Comparison of ENCODE assay signal across 8 cellular contexts in genomic region chr1:183194527-183195145, GRCh38. TPM values are rescaled to one million over a fixed set of nuclear protein-coding genes. Genes with fewer than 3 reads are reported as not detected.
DNase-seq lines count a peak whose midpoint lies in the region; ATAC-seq, FAIRE-seq and TF ChIP-seq lines count a peak whose summit lies in the region.

No MANE protein-coding gene starts in this region.

- H3K4me3 ChIP-seq in HCT116 (replicated peaks in 1 of 2; ENCODE audit: low read depth in 1 of 2, low read length in 2 of 2) (peak overlapping the region in 1 of 2 experiments; percentile 5; a peak in 1 of 4 replicates), KMS-11 (IDR thresholded peaks at IDR 0.05; ENCODE audit: insufficient read depth, low read depth, low read length) (peak overlapping the region; percentile 77), mesendoderm (ENCODE audit: low read length) (no peak overlapping the region)

- H3K27ac ChIP-seq in HCT116 (ENCODE audit: low read depth, low read length) (no peak overlapping the region), KMS-11 (peak overlapping the region; percentile 30; the same call in 1 of the 2 replicates), mesendoderm (ENCODE audit: low read depth, low read length) (no peak overlapping the region)

- H3K79me2 ChIP-seq in HCT116 (ENCODE audit: insufficient read depth, low read length): no peaks in the 10 kb centered on the region
- H3K79me2 ChIP-seq in KMS-11 (ENCODE audit: insufficient read depth, low read depth): no peaks in the 10 kb centered on the region
- H3K79me2 ChIP-seq in mesendoderm (ENCODE audit: control insufficient read depth, insufficient read depth, low read length): no peaks in the 10 kb centered on the region

- H2BK15ac ChIP-seq in mesendoderm (replicated peaks; ENCODE audit: low read depth): no peak overlapping the region

- H3K4me2 ChIP-seq in HCT116 (ENCODE audit: low read length) (peak overlapping the region; percentile 50), KMS-11 (peak overlapping the region; percentile 58), mesendoderm (ENCODE audit: low read length) (no peak overlapping the region)

- no peak overlapping the region for H3K4ac ChIP-seq in mesendoderm (ENCODE audit: low read depth, low read length)

- H3K18ac ChIP-seq in mesendoderm (ENCODE audit: low read length): no peak overlapping the region

- CTCF ChIA-PET in HCT116 (lab: Charles Lee): no interaction called here

- TF ChIP-seq POLR2A in HCT116 (IDR thresholded peaks at IDR 0.05; ENCODE audit: borderline replicate concordance, extremely low read depth, insufficient read depth, insufficient read length): no peak

- no peak overlapping the region for H2BK120ac ChIP-seq in mesendoderm (ENCODE audit: low read depth, low read length)

- H2AFZ ChIP-seq in HCT116 (ENCODE audit: low read depth, low read length, poor library complexity, severe bottlenecking): no peak overlapping the region
- peak overlapping the region; percentile 2; the same call in 1 of the 2 replicates for H2AFZ ChIP-seq in KMS-11 (ENCODE audit: low read depth)

- H3K4me1 Mint-ChIP-seq in nephron progenitor cell: peaks cover 45% of the 10 kb centered on the region

- H3K9me3 ChIP-seq in HCT116 (ENCODE audit: control insufficient read depth in 1 of 2, insufficient read depth in 1 of 2, low read depth in 1 of 2, low read length in 2 of 2): no peaks in the 10 kb centered on the region

- H3K56ac ChIP-seq in mesendoderm (ENCODE audit: low read length): no peak overlapping the region

- H2AK5ac ChIP-seq in mesendoderm (ENCODE audit: low read length): no peak overlapping the region

- H3K9me3 Mint-ChIP-seq in nephron progenitor cell: no peaks in the 10 kb centered on the region

- H4K20me1 ChIP-seq in HCT116 (ENCODE audit: insufficient read depth) (no peaks in the 10 kb centered on the region), KMS-11 (ENCODE audit: insufficient read depth) (no peaks in the 10 kb centered on the region)

- no CpG with 5 or more reads among the region's 1 CpG for WGBS in mesendoderm (ENCODE audit: extremely low coverage, insufficient coverage, low lambda C conversion rate)

- no peak for TF ChIP-seq RAD21 in HCT116 (IDR thresholded peaks at IDR 0.05; ENCODE audit: low read depth)

- FAIRE-seq in HTR-8/SVneo (lab: Jason Lieb, UNC): no peak

- H2BK5ac ChIP-seq in mesendoderm (ENCODE audit: low read length): no peak overlapping the region

- intact Hi-C loops in HCT116 (cut with micrococcal nuclease): no loop called here

- H3K27me3 ChIP-seq in HCT116 (ENCODE audit: insufficient read depth, low read length) (no peaks in the 10 kb centered on the region), KMS-11 (ENCODE audit: insufficient read depth, low read depth) (no peaks in the 10 kb centered on the region), mesendoderm (ENCODE audit: insufficient read depth, low read length, poor library complexity) (no peaks in the 10 kb centered on the region)

- no peaks in the 10 kb centered on the region for H3K79me1 ChIP-seq in mesendoderm (ENCODE audit: low read length)

- H3K27me3 Mint-ChIP-seq in nephron progenitor cell (ENCODE audit: low read depth, poor library complexity): peaks cover 10% of the 10 kb centered on the region

- ATAC-seq in GM18870 (IDR thresholded peaks at IDR 0.05; ENCODE audit: unreplicated experiment) (peak; percentile 93), HCT116 (peak; percentile 52)

- H3K9ac ChIP-seq in HCT116 (ENCODE audit: low read length) (no peak overlapping the region), KMS-11 (no peak overlapping the region), mesendoderm (ENCODE audit: low read length) (no peak overlapping the region)

- RAD21 ChIA-PET in HCT116 (lab: Charles Lee; ENCODE audit: low non-redundant PET in 1 of 2, low total read pairs in 2 of 2, uncharacterized antibody in 2 of 2, unreplicated experiment in 2 of 2): no interaction called here

- no peaks in the 10 kb centered on the region for H3K36me3 Mint-ChIP-seq in nephron progenitor cell (ENCODE audit: low read depth)

- H3K27ac Mint-ChIP-seq in nephron progenitor cell: no peak overlapping the region

- no peak for TF ChIP-seq CTCF in HCT116 (IDR thresholded peaks at IDR 0.05 in 2 of 3, conservative IDR thresholded peaks at IDR 0.05 in 1 of 3; ENCODE audit: borderline replicate concordance in 1 of 3, insufficient read depth in 1 of 3, low read depth in 2 of 3, low read length in 2 of 3)
- no peak for TF ChIP-seq CTCF in KMS-11 (conservative IDR thresholded peaks at IDR 0.05; ENCODE audit: low read depth, low read length)
- TF ChIP-seq CTCF in nephron progenitor cell (IDR thresholded peaks at IDR 0.05): no peak

- no TSS peak for BruUV-seq in HCT116 (replicated peaks; lab: Mats Ljungman, UMichigan)

- POLR2A ChIA-PET in HCT116 (lab: Charles Lee): interaction anchor here (1.2 kb wide), 1 partner anchor 15 kb away, joined by 3 read pairs; no protein-coding TSS in a partner anchor

- H3K23ac ChIP-seq in mesendoderm (ENCODE audit: low read length): no peak overlapping the region

- no peaks in the 10 kb centered on the region for H3K9me2 ChIP-seq in HCT116 (ENCODE audit: insufficient read depth)

- H3K4me1 ChIP-seq in HCT116 (ENCODE audit: control insufficient read depth in 1 of 2, insufficient read depth in 2 of 2, low read length in 2 of 2): peaks cover 8 to 14% of the 10 kb centered on the region in 2 experiments
- peaks cover 28% of the 10 kb centered on the region for H3K4me1 ChIP-seq in KMS-11 (ENCODE audit: low read depth, poor library complexity, severe bottlenecking)
- H3K4me1 ChIP-seq in mesendoderm (ENCODE audit: control insufficient read depth, low read depth, low read length): peaks cover 5% of the 10 kb centered on the region

- H4K5ac ChIP-seq in mesendoderm (ENCODE audit: low read length): no peak overlapping the region

- H4K8ac ChIP-seq in mesendoderm (ENCODE audit: low read depth, low read length): no peak overlapping the region

- H3K36me3 ChIP-seq in HCT116 (ENCODE audit: control insufficient read depth in 1 of 2, insufficient read depth in 2 of 2, low read length in 2 of 2) (no peaks in the 10 kb centered on the region), KMS-11 (ENCODE audit: insufficient read depth) (no peaks in the 10 kb centered on the region), mesendoderm (ENCODE audit: control insufficient read depth, insufficient read depth, low read length) (no peaks in the 10 kb centered on the region)

- DNase-seq in HCT116 (ENCODE audit: low read depth, low spot score) (no peak), mesendoderm (peak; percentile 29), nephron progenitor cell (no peak), NCI-H1105 (lab: John Stamatoyannopoulos, UW) (no peak), HTR-8/SVneo (ENCODE audit: insufficient read length, low spot score) (no peak)
- DNase-seq in stimulated activated CD4-positive, alpha-beta T cell treated with anti-CD3 and anti-CD28 coated beads, Interleukin-1b, Interleukin-23, amount 100 ng/mL, for 48 hours: no peak

- no peak overlapping the region for H3K4me3 Mint-ChIP-seq in nephron progenitor cell

TF ChIP-seq in HCT116, 20 proteins besides CTCF, POLR2A, EP300 and RAD21:
- no peak for TF ChIP-seq FOSL1 (IDR thresholded peaks at IDR 0.05; ENCODE audit: low read depth)
- TF ChIP-seq SIN3A (IDR thresholded peaks at IDR 0.05; ENCODE audit: low read depth): no peak
- TF ChIP-seq SP1 (IDR thresholded peaks at IDR 0.05; ENCODE audit: low read depth): no peak
- TF ChIP-seq TCF7L2 (IDR thresholded peaks at IDR 0.05; ENCODE audit: borderline replicate concordance, extremely low read depth, insufficient read depth, insufficient read length): no peak
- TF ChIP-seq ATF3 (IDR thresholded peaks at IDR 0.05): no peak
- no peak for TF ChIP-seq SRF (IDR thresholded peaks at IDR 0.05; ENCODE audit: low read depth)
- TF ChIP-seq CBX3 (IDR thresholded peaks at IDR 0.05; ENCODE audit: low read depth): no peak
- TF ChIP-seq YY1 (IDR thresholded peaks at IDR 0.05; ENCODE audit: extremely low read depth, insufficient replicate concordance, low read depth, low read length): no peak
- TF ChIP-seq EGR1 (IDR thresholded peaks at IDR 0.05; ENCODE audit: low read depth): no peak
- TF ChIP-seq CEBPB (IDR thresholded peaks at IDR 0.05; ENCODE audit: low read depth): no peak
- no peak for TF ChIP-seq EZH2phosphoT487 (IDR thresholded peaks at IDR 0.05; ENCODE audit: borderline replicate concordance)
TF ChIP-seq in HCT116: peak in this region for 0.

RNA-seq across cellular contexts. Expression of gene LAMC2, which starts 8.6 kb away (rescaled TPM):
- 22.2 TPM for total RNA-seq in HCT116 (2021; ENCODE audit: unreplicated experiment)
- 43.6 and 44.3 TPM in 2 replicates for polyA plus RNA-seq in HCT116 (2012)
- polyA plus RNA-seq in mesendoderm (2013, experiment 1 of 2): 6.4 TPM
- polyA plus RNA-seq in mesendoderm (2013, experiment 2 of 2): 6.9 TPM
